8 cellular contexts compared by ENCODE assay signal in the genomic region with DNA sequence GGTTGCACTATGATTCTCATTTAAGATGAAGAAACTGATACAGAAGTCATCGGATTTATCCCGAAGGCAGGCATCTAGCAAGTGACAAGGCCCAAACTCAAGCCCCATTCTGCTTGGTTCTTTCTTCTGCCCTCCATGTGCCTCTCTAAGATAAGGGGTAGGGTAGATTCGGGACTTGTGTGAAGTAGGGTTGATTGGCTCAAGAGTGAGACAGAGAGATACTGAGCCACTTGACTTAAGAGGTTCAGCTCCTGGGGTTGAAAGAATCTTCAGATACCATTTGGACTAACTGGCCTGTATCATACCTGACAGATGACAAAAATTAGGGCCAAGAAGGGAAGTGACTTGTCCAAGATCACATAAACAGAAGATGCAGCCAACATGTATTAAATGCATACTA. TPM values are rescaled to one million over a fixed set of nuclear protein-coding genes. Genes with fewer than 3 reads are reported as not detected.
DNase-seq lines count a peak whose midpoint lies in the region; ATAC-seq and TF ChIP-seq lines count a peak whose summit lies in the region.

No MANE protein-coding gene starts in this region.

- H3K27me3 ChIP-seq in Caco-2 (replicated peaks; ENCODE audit: control insufficient read depth, insufficient read depth, low read length) = no peaks in the 10 kb centered on the region
- no peaks in the 10 kb centered on the region for H3K27me3 ChIP-seq in osteoblast (ENCODE audit: insufficient read depth, low read length)

- H3K4me1 ChIP-seq in Caco-2 (peaks cover 14% of the 10 kb centered on the region), osteoblast (ENCODE audit: insufficient read depth, low read length) (peaks cover 24% of the 10 kb centered on the region)

- H3K79me2 ChIP-seq in osteoblast (ENCODE audit: insufficient read depth, low read length) = peaks cover 29% of the 10 kb centered on the region

- intact Hi-C loops in Caco-2 (cut with micrococcal nuclease; ENCODE audit: unreplicated experiment) = no loop called here

- POLR2A ChIA-PET in Caco-2 (lab: Charles Lee) = no interaction called here

- H3K27ac ChIP-seq in osteoblast (ENCODE audit: low read depth, low read length) = peak overlapping the region; percentile 94

- peak overlapping the region; percentile 97 for H3K4me2 ChIP-seq in osteoblast (ENCODE audit: insufficient read depth, low read length)

- H3K9me3 Mint-ChIP-seq in Caco-2 (ENCODE audit: unreplicated experiment) = no peaks in the 10 kb centered on the region
- no peaks in the 10 kb centered on the region for H3K9me3 Mint-ChIP-seq in endothelial cell (ENCODE audit: unreplicated experiment)

- H3K27me3 Mint-ChIP-seq in Caco-2 (ENCODE audit: insufficient read depth, unreplicated experiment) (no peaks in the 10 kb centered on the region), endothelial cell (ENCODE audit: unreplicated experiment) (peaks cover 12% of the 10 kb centered on the region)

- H3K9me3 ChIP-seq in Caco-2 (no peaks in the 10 kb centered on the region), osteoblast (ENCODE audit: low read depth, low read length) (no peaks in the 10 kb centered on the region)

- no peaks in the 10 kb centered on the region for H4K20me1 ChIP-seq in osteoblast (ENCODE audit: insufficient read depth, low read length)

- ATAC-seq in HG02571 (IDR thresholded peaks at IDR 0.05; ENCODE audit: unreplicated experiment) (no peak), GM19395 (IDR thresholded peaks at IDR 0.05; ENCODE audit: unreplicated experiment) (no peak)

- DNase-seq in Caco-2 (no peak), OCI-M1 (lab: John Stamatoyannopoulos, UW) (peak; percentile 85), endothelial cell (ENCODE audit: low spot score) (no peak), osteoblast (ENCODE audit: insufficient read length, low spot score, missing footprints) (no peak), globus pallidus (ENCODE audit: low spot score) (no peak)
- no peak for DNase-seq in activated effector memory CD4-positive, alpha-beta T cell treated with anti-CD3 and anti-CD28 coated beads, Interleukin-2, amount 50 U/mL, for 16 hours

- no peak overlapping the region for H2AFZ ChIP-seq in osteoblast (ENCODE audit: low read length)

- H3K4me3 ChIP-seq in Caco-2 (ENCODE audit: low read depth, low read length) = peak overlapping the region; percentile 75
- H3K4me3 ChIP-seq in osteoblast (ENCODE audit: insufficient read depth, low read length) = peak overlapping the region; percentile 90

- H3K27ac Mint-ChIP-seq in Caco-2 (ENCODE audit: unreplicated experiment) = peak overlapping the region; percentile 77
- no peak overlapping the region for H3K27ac Mint-ChIP-seq in endothelial cell (ENCODE audit: unreplicated experiment)

- TF ChIP-seq CTCF in Caco-2 (IDR thresholded peaks at IDR 0.05; ENCODE audit: insufficient read depth in 1 of 2, low read depth in 1 of 2, low read length in 1 of 2, severe bottlenecking in 1 of 2, unreplicated experiment in 1 of 2) = no peak
- no peak for TF ChIP-seq CTCF in endothelial cell (IDR thresholded peaks at IDR 0.05; ENCODE audit: unreplicated experiment)
- no peak for TF ChIP-seq CTCF in osteoblast (IDR thresholded peaks at IDR 0.05; ENCODE audit: extremely low read depth, low read depth, low read length)

- no peaks in the 10 kb centered on the region for H3K36me3 ChIP-seq in Caco-2 (ENCODE audit: control insufficient read depth, insufficient read depth, low read length)
- H3K36me3 ChIP-seq in osteoblast (ENCODE audit: insufficient read depth, low read length) = peaks cover 15% of the 10 kb centered on the region

- no TSS peak for BruUV-seq in Caco-2 (replicated peaks; lab: Mats Ljungman, UMichigan)

- CTCF ChIA-PET in Caco-2 (lab: Charles Lee) = no interaction called here

- H3K36me3 Mint-ChIP-seq in Caco-2 (ENCODE audit: insufficient read depth, unreplicated experiment) (peaks cover 17% of the 10 kb centered on the region), endothelial cell (ENCODE audit: low read depth, unreplicated experiment) (peaks cover 8% of the 10 kb centered on the region)

- H3K4me1 Mint-ChIP-seq in Caco-2 (ENCODE audit: low read depth, unreplicated experiment) (peaks cover 18% of the 10 kb centered on the region), endothelial cell (ENCODE audit: unreplicated experiment) (peaks cover 17% of the 10 kb centered on the region)

- peak overlapping the region; percentile 84 for H3K4me3 Mint-ChIP-seq in Caco-2 (ENCODE audit: unreplicated experiment)
- peak overlapping the region; percentile 98 for H3K4me3 Mint-ChIP-seq in endothelial cell (ENCODE audit: unreplicated experiment)

RNA-seq across cellular contexts. Expression of gene RFT1, which starts 0.9 kb away (rescaled TPM):
- total RNA-seq in Caco-2 (2022) (33.1 and 35.7 TPM in 2 replicates), endothelial cell (ENCODE audit: unreplicated experiment) (21.1 TPM), osteoblast (11.9 and 12.7 TPM in 2 replicates)

RNA-seq across cellular contexts. Expression of gene PRKCD, which starts 31.7 kb away (rescaled TPM):
- total RNA-seq in Caco-2 (2022) = 30.9 and 31.5 TPM in 2 replicates
- total RNA-seq in endothelial cell (ENCODE audit: unreplicated experiment) = 9.9 TPM
- 1.8 and 2.2 TPM in 2 replicates for total RNA-seq in osteoblast
